8 cellular contexts compared by ENCODE assay signal in genomic region chr1:168225476-168226190, GRCh38. TPM values are rescaled to one million over a fixed set of nuclear protein-coding genes. Genes with fewer than 3 reads are reported as not detected.
DNase-seq lines count a peak whose midpoint lies in the region; ATAC-seq, FAIRE-seq and TF ChIP-seq lines count a peak whose summit lies in the region.

SFT2D2 (plus strand) TSS chr1:168226004; CDS start chr1:168226080, 76 bp downstream.

- POLR2A ChIA-PET in CD4-positive, alpha-beta memory T cell (lab: Charles Lee; ENCODE audit: partially characterized antibody): interaction anchor here (0.9 to 3.7 kb wide), 10 partner anchors 10 to 1569 kb away, joined by 3 to 31 read pairs (median 4); partner anchors contain the start of genes BLZF1, DCAF6, METTL18 and NME7
- POLR2A ChIA-PET in H1 (lab: Charles Lee; ENCODE audit: partially characterized antibody): interaction anchor here (0.7 to 2.6 kb wide), 4 partner anchors 8 to 101 kb away, joined by 3 to 9 read pairs (median 7); partner anchors contain the start of gene TIPRL

- H3K18ac ChIP-seq in H1 (ENCODE audit: extremely low read depth, low read length) (peak within 1 kb of the TSS; percentile 97), mesendoderm (ENCODE audit: low read length) (peak within 1 kb of the TSS; percentile 77)

- CTCF ChIA-PET in CD4-positive, alpha-beta memory T cell (lab: Charles Lee; ENCODE audit: partially characterized antibody): interaction anchor here (1.2 to 3.9 kb wide), 3 partner anchors 10 to 117 kb away, joined by 4 to 48 read pairs (median 7); no protein-coding TSS in a partner anchor
- CTCF ChIA-PET in H1 (lab: Charles Lee; ENCODE audit: partially characterized antibody): interaction anchor here (1.1 to 4.4 kb wide), 4 partner anchors 10 to 143 kb away, joined by 3 to 29 read pairs (median 7); no protein-coding TSS in a partner anchor

- H3K27me3 ChIP-seq in CD4-positive, alpha-beta memory T cell (ENCODE audit: insufficient read depth, low read length): no peaks in the 10 kb centered on the region
- H3K27me3 ChIP-seq in H1 (replicated peaks in 1 of 4; ENCODE audit: control insufficient read depth in 3 of 4, extremely low read depth in 1 of 4, insufficient read depth in 3 of 4, low read length in 3 of 4) (no peaks in the 10 kb centered on the region), mesendoderm (ENCODE audit: insufficient read depth, low read length, poor library complexity) (no peaks in the 10 kb centered on the region)

- H3K27ac ChIP-seq in CD4-positive, alpha-beta memory T cell (ENCODE audit: low read depth, low read length): peak within 1 kb of the TSS; percentile 80
- H3K27ac ChIP-seq in H1 (ENCODE audit: low read depth, low read length) (peak within 1 kb of the TSS; percentile 94), mesendoderm (ENCODE audit: low read depth, low read length) (peak within 1 kb of the TSS; percentile 70)

- no peaks in the 10 kb centered on the region for H3K9me3 ChIP-seq in CD4-positive, alpha-beta memory T cell (ENCODE audit: control insufficient read depth in 1 of 2, low read length in 2 of 2)
- H3K9me3 ChIP-seq in H1 (ENCODE audit: insufficient read depth in 2 of 2, low read depth in 1 of 2, low read length in 1 of 2): 0 out of 4 replicates have a peak, but pooled peaks cover 3 to 5% of the 10 kb centered on the region in 2 experiments

- H3K4ac ChIP-seq in H1 (replicated peaks; ENCODE audit: insufficient read length, low read depth, low read length) (peak within 1 kb of the TSS; percentile 98), mesendoderm (ENCODE audit: low read depth, low read length) (peak within 1 kb of the TSS; percentile 84)

- H2BK120ac ChIP-seq in H1 (replicated peaks; ENCODE audit: low read depth, low read length): no peak within 1 kb of the TSS
- peak within 1 kb of the TSS; percentile 51 for H2BK120ac ChIP-seq in mesendoderm (ENCODE audit: low read depth, low read length)

- peak within 1 kb of the TSS; percentile 98 for H4K91ac ChIP-seq in H1 (replicated peaks; ENCODE audit: insufficient read length, low read length)

- no peaks in the 10 kb centered on the region for H3K36me3 ChIP-seq in CD4-positive, alpha-beta memory T cell (ENCODE audit: insufficient read depth, low read length)
- H3K36me3 ChIP-seq in H1 (ENCODE audit: control insufficient read depth in 2 of 4, insufficient read depth in 4 of 4, low read length in 3 of 4) (0 out of 8 replicates have a peak, but pooled peaks cover 0 to 3% (median 0%) of the 10 kb centered on the region in 4 experiments), mesendoderm (ENCODE audit: control insufficient read depth, insufficient read depth, low read length) (no peaks in the 10 kb centered on the region)

- 4% methylated on average over 58 of the region's 58 CpGs; no CpG with 5 or more reads in 1 of the 2 experiments for WGBS in H1 (ENCODE audit: extremely low coverage in 1 of 2, insufficient coverage in 1 of 2, insufficient read length in 1 of 2, insufficient replicate concordance in 2 of 2, low coverage in 1 of 2, low lambda C conversion rate in 2 of 2, missing lambda C conversion rate in 1 of 2), 2 experiments
- WGBS in mesendoderm (ENCODE audit: extremely low coverage, insufficient coverage, low lambda C conversion rate): no CpG with 5 or more reads among the region's 58 CpGs

- H3K23ac ChIP-seq in H1 (ENCODE audit: insufficient read length) (no peak within 1 kb of the TSS), mesendoderm (ENCODE audit: low read length) (no peak within 1 kb of the TSS)

- peaks cover 31% of the 10 kb centered on the region for H3K4me1 ChIP-seq in CD4-positive, alpha-beta memory T cell (ENCODE audit: insufficient read depth, low read length)
- peaks cover 0 to 6% (median 3%) of the 10 kb centered on the region in 4 experiments; a peak in 2 of 7 replicates for H3K4me1 ChIP-seq in H1 (replicated peaks in 1 of 4; ENCODE audit: control insufficient read depth in 3 of 4, insufficient read depth in 4 of 4, low read length in 3 of 4)
- peaks cover 2% of the 10 kb centered on the region for H3K4me1 ChIP-seq in mesendoderm (ENCODE audit: control insufficient read depth, low read depth, low read length)

- peaks cover 0 to 2% of the 10 kb centered on the region in 2 experiments for H4K20me1 ChIP-seq in H1 (replicated peaks in 1 of 2; ENCODE audit: control insufficient read depth in 1 of 2, insufficient read depth in 2 of 2, low read length in 2 of 2)

- H3K56ac ChIP-seq in H1 (replicated peaks; ENCODE audit: insufficient read length, low read depth, low read length) (peak within 1 kb of the TSS; percentile 82), mesendoderm (ENCODE audit: low read length) (peak within 1 kb of the TSS; percentile 94)

- peaks cover 6% of the 10 kb centered on the region; the same call in 1 of the 2 replicates for H3K23me2 ChIP-seq in H1 (ENCODE audit: low read depth, low read length)

- no peak for TF ChIP-seq EP300 in H1 (IDR thresholded peaks at IDR 0.05; ENCODE audit: borderline replicate concordance in 1 of 2, low read depth in 2 of 2, low read length in 2 of 2)

- H3K27me3 Mint-ChIP-seq in CD4-positive, alpha-beta memory T cell: peaks cover 2% of the 10 kb centered on the region in 2 donors

- no peak for FAIRE-seq in H1 (lab: Jason Lieb, UNC)

- H2AK5ac ChIP-seq in H1 (ENCODE audit: low read depth, low read length): 0 out of 2 replicates have a peak within 1 kb of the TSS, but pooled peaks have one; percentile 60
- no peak within 1 kb of the TSS for H2AK5ac ChIP-seq in mesendoderm (ENCODE audit: low read length)

- H2AFZ ChIP-seq in H1 (ENCODE audit: low read length): peak within 1 kb of the TSS; percentile 81; the same call in 1 of the 2 replicates

- H4K5ac ChIP-seq in H1 (ENCODE audit: insufficient read length, low read depth, low read length) (peak within 1 kb of the TSS; percentile 96), mesendoderm (ENCODE audit: low read length) (no peak within 1 kb of the TSS)

- H2BK15ac ChIP-seq in H1 (ENCODE audit: low read length) (peak within 1 kb of the TSS; percentile 93; the same call in 1 of the 2 replicates), mesendoderm (replicated peaks; ENCODE audit: low read depth) (no peak within 1 kb of the TSS)

- no peak within 1 kb of the TSS for H2BK20ac ChIP-seq in H1 (ENCODE audit: low read length)

- peaks cover 0 to 2% (median 0%) of the 10 kb centered on the region in 8 donors for H3K9me3 Mint-ChIP-seq in CD4-positive, alpha-beta memory T cell

- H4K8ac ChIP-seq in H1 (ENCODE audit: extremely low read depth, insufficient read depth, low read length) (peak within 1 kb of the TSS; percentile 97), mesendoderm (ENCODE audit: low read depth, low read length) (no peak within 1 kb of the TSS)

- TF ChIP-seq POLR2A in H1 (IDR thresholded peaks at IDR 0.05; ENCODE audit: control extremely low read depth in 1 of 2, low read depth in 2 of 2, low read length in 2 of 2): peak; percentile 52 to 75

- intact Hi-C loops in CD4-positive, alpha-beta memory T cell (cut with micrococcal nuclease): loop anchor here (1.0 to 5.0 kb wide), 5 partner anchors 47 to 1667 kb away; partner anchors contain the start of genes BLZF1, GPR161, NME7 and SCYL3

- no peaks in the 10 kb centered on the region for H3K79me1 ChIP-seq in H1 (ENCODE audit: low read depth, low read length)
- H3K79me1 ChIP-seq in mesendoderm (ENCODE audit: low read length): peaks cover 15% of the 10 kb centered on the region

- peak within 1 kb of the TSS; percentile 87 to 98 (median 96) for H3K27ac Mint-ChIP-seq in CD4-positive, alpha-beta memory T cell

- DNase-seq in CD4-positive, alpha-beta memory T cell: peak; percentile 78 to 85 (median 81)
- DNase-seq in HK-2 (ENCODE audit: unreplicated experiment) (peak; percentile 81), NOMO-1 (lab: John Stamatoyannopoulos, UW; ENCODE audit: unreplicated experiment in 2 of 2) (peak; percentile 77 to 86), H1 (ENCODE audit: low read depth in 1 of 2, low spot score in 2 of 2) (peak in 1 of 2 experiments; percentile 87), mesendoderm (peak; percentile 85)
- peak; percentile 53 to 60 for DNase-seq in activated CD8-positive, alpha-beta memory T cell treated with anti-CD3 and anti-CD28 coated beads for 4 hours (ENCODE audit: low read depth in 2 of 2)
- peak; percentile 51 for DNase-seq in stimulated activated CD8-positive, alpha-beta memory T cell treated with anti-CD3 and anti-CD28 coated beads, Interleukin-15, amount 100 ng/mL, for 1 hour (ENCODE audit: low read depth)

- H3K4me2 ChIP-seq in H1 (ENCODE audit: insufficient read depth in 1 of 2, low read depth in 2 of 2, low read length in 2 of 2) (peak within 1 kb of the TSS; percentile 76 to 83), mesendoderm (ENCODE audit: low read length) (peak within 1 kb of the TSS; percentile 82)

- H3K4me3 Mint-ChIP-seq in CD4-positive, alpha-beta memory T cell: peak within 1 kb of the TSS; percentile 95 to 98 (median 96)

- TF ChIP-seq RAD21 in H1 (IDR thresholded peaks at IDR 0.05 in 1 of 2, conservative IDR thresholded peaks at IDR 0.05 in 1 of 2; ENCODE audit: low read depth in 2 of 2, low read length in 2 of 2): no peak

- peaks cover 3 to 33% of the 10 kb centered on the region in 2 experiments; a peak in 3 of 4 replicates for H3K79me2 ChIP-seq in H1 (ENCODE audit: control insufficient read depth in 1 of 2, insufficient read depth in 2 of 2, low read length in 2 of 2)
- peaks cover 18% of the 10 kb centered on the region for H3K79me2 ChIP-seq in mesendoderm (ENCODE audit: control insufficient read depth, insufficient read depth, low read length)

- H3K4me1 Mint-ChIP-seq in CD4-positive, alpha-beta memory T cell: peaks cover 25 to 48% (median 38%) of the 10 kb centered on the region in 4 donors

- H3K9ac ChIP-seq in H1 (replicated peaks in 1 of 4; ENCODE audit: extremely low read depth in 1 of 4, low read depth in 3 of 4, low read length in 3 of 4): peak within 1 kb of the TSS; percentile 74 to 91 (median 84)
- peak within 1 kb of the TSS; percentile 85 for H3K9ac ChIP-seq in mesendoderm (ENCODE audit: low read length)

- no peak within 1 kb of the TSS for H3K14ac ChIP-seq in H1 (ENCODE audit: insufficient read length)

- peaks cover 6 to 30% of the 10 kb centered on the region in 2 donors for H3K36me3 Mint-ChIP-seq in CD4-positive, alpha-beta memory T cell

- peak; percentile 76 for ATAC-seq in GM19452 (IDR thresholded peaks at IDR 0.05; ENCODE audit: unreplicated experiment)

- no peak for TF ChIP-seq CTCF in H1 (IDR thresholded peaks at IDR 0.05; ENCODE audit: control extremely low read depth in 1 of 3, insufficient read depth in 1 of 3, low read depth in 1 of 3, low read length in 3 of 3)

- H2BK5ac ChIP-seq in H1 (ENCODE audit: low read depth, low read length) (peak within 1 kb of the TSS; percentile 89), mesendoderm (ENCODE audit: low read length) (peak within 1 kb of the TSS; percentile 23)

- peak within 1 kb of the TSS; percentile 69; the same call in 1 of the 2 replicates for H2BK12ac ChIP-seq in H1 (ENCODE audit: low read depth, low read length)

- H3K4me3 ChIP-seq in CD4-positive, alpha-beta memory T cell (ENCODE audit: low read length in 2 of 2): peak within 1 kb of the TSS; percentile 70 to 84
- peak within 1 kb of the TSS; percentile 45 to 95 (median 71) for H3K4me3 ChIP-seq in H1 (ENCODE audit: extremely low read depth in 1 of 4, insufficient read depth in 2 of 4, low read depth in 3 of 4, low read length in 4 of 4)
- peak within 1 kb of the TSS; percentile 72 for H3K4me3 ChIP-seq in mesendoderm (ENCODE audit: low read length)

RNA-seq across cellular contexts. Expression of gene SFT2D2, which starts in this region (rescaled TPM):
- total RNA-seq in CD4-positive, alpha-beta memory T cell: 10 to 100 TPM; 61.7 to 63.2 TPM
- 10 to 100 TPM; 13.6 to 40.8 TPM for polyA plus RNA-seq in CD4-positive, alpha-beta memory T cell
- total RNA-seq in H1 (2021; fragmentation: NEBNext Ultra II Directional; extraction: Animal tissue kit (Norgen Biotek cat#: 25700)): 29.0 and 29.5 TPM in 2 replicates
- 5.4 and 9.0 TPM in 2 replicates for polyA plus RNA-seq in H1 (2011; rRNA removed)
- polyA plus RNA-seq in H1 (2011; cell fraction: cytosol; rRNA removed): 8.6 TPM
- 6.0 TPM for polyA plus RNA-seq in H1 (2011; cell fraction: nucleus; rRNA removed)
- 4.9 to 8.5 TPM (median 6.0 TPM) in 4 replicates for polyA plus RNA-seq in H1 (2012, experiment 1 of 2)
- polyA plus RNA-seq in H1 (2012, experiment 2 of 2): 1.3 TPM
- polyA plus RNA-seq in H1 (2013, experiment 1 of 2): 8.6 TPM
- polyA plus RNA-seq in H1 (2013, experiment 2 of 2): 9.3 TPM
- 58.2 and 79.7 TPM in 2 replicates for polyA minus RNA-seq in H1 (2011; rRNA and poly(A)+ RNA removed)
- polyA minus RNA-seq in H1 (2011; cell fraction: cytosol; rRNA and poly(A)+ RNA removed): 34.0 TPM
- polyA minus RNA-seq in H1 (2011; cell fraction: nucleus; rRNA and poly(A)+ RNA removed): 20.4 TPM
- polyA plus RNA-seq in mesendoderm (2013, experiment 1 of 2): 6.1 TPM
- polyA plus RNA-seq in mesendoderm (2013, experiment 2 of 2): 5.5 TPM
